In the genomic region with DNA sequence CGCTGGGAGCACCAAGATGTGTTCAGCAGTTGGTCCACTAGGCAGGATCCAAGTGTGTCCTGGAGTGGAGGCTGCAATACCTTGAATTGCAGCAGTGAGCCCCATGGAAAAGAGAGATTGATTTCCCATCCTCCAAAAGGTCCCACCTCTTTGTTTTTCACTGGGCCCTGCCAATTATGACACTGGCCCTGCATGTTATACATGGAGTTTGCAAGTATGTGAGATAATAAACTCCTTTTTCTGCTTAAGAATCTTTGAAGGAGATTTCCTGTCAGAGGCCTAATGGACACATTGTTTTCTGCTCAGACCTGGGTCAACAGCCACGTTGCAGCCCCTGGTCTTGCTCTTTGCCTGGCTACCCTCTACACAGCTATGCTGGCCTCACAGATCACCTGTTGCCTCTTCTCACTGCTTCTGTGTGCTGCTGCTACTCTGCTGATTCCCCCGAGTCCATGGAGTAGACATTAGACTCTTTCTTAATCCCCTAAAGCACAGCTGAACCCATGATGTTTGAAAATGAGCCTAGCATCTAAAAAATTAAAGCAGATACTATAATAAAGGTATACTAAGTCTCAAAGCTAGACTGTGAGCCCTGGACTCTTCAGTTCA, we compare ENCODE assay signal across 25 cellular contexts.
DNase-seq lines count a peak whose midpoint lies in the region; ATAC-seq and TF ChIP-seq lines count a peak whose summit lies in the region.
"Had no signal": no experiment of that assay in that cellular context is flagged by ENCODE, and none has a peak within 500 bp of the region (broad histone marks: within the 10 kb centered on the region; RNA-seq: fewer than 3 reads in every experiment).

No MANE protein-coding gene starts in this region.

- no peaks in the 10 kb centered on the region for H3K27me3 Mint-ChIP-seq in nephron (ENCODE audit: low read depth)
- H3K27me3 Mint-ChIP-seq in activated T-cell treated with anti-CD3 and anti-CD28 coated beads, Interleukin-2, amount 50 U/mL, for 72 hours (ENCODE audit: low read depth): no peaks in the 10 kb centered on the region
- H3K27me3 Mint-ChIP-seq: CD4-positive, alpha-beta memory T cell; CD4-positive, CD25-positive, alpha-beta regulatory T cell; CD8-positive, alpha-beta memory T cell had no signal

- TF ChIP-seq CTCF in esophagus muscularis mucosa (IDR thresholded peaks at IDR 0.05) (no peak), nephron (IDR thresholded peaks at IDR 0.05; ENCODE audit: unreplicated experiment in 3 of 3) (no peak), right atrium auricular region (IDR thresholded peaks at IDR 0.05) (no peak)

- no peak for TF ChIP-seq POLR2A in esophagus muscularis mucosa (IDR thresholded peaks at IDR 0.05; ENCODE audit: low read depth)

- no peak for ATAC-seq in HG02642 (IDR thresholded peaks at IDR 0.05; ENCODE audit: poor library complexity, unreplicated experiment)
- no peak for ATAC-seq in activated T-cell treated with anti-CD3 and anti-CD28 coated beads, Interleukin-2, amount 50 U/mL, for 72 hours (replicated peaks in 1 of 2)
- ATAC-seq: GM12878 had no signal

- H3K27me3 ChIP-seq in esophagus muscularis mucosa (no peaks in the 10 kb centered on the region), right atrium auricular region (no peaks in the 10 kb centered on the region)
- H3K27me3 ChIP-seq: BE2C, BLaER1 had no signal

- intact Hi-C loops in esophagus muscularis mucosa (cut with DNase I): no loop called here

- TF ChIP-seq EP300 in esophagus muscularis mucosa (IDR thresholded peaks at IDR 0.05): no peak

- DNase-seq in NCI-H460 (ENCODE audit: extremely low read depth, low read depth) (peak; percentile 60), esophagus muscularis mucosa (ENCODE audit: extremely low spot score) (peak; percentile 55), HUDEP-2 (lab: John Stamatoyannopoulos, UW; ENCODE audit: unreplicated experiment in 76 of 76) (no peak), right atrium auricular region (ENCODE audit: low spot score) (no peak)
- no peak for DNase-seq in activated T-cell treated with anti-CD3 and anti-CD28 coated beads, Interleukin-2, amount 50 U/mL, for 72 hours
- DNase-seq: 8988T; ACHN; BE2C; C1 segment of cervical spinal cord; CD4-positive, alpha-beta memory T cell; CD4-positive, CD25-positive, alpha-beta regulatory T cell; CD8-positive, alpha-beta memory T cell; COR-L47; DMS 273 treated with DMSO at 0.1 percent for 48 hours; DMS153; DMS53; DMS79; DND-41; EL; GDM1 had no signal

- H3K36me3 ChIP-seq in esophagus muscularis mucosa (no peaks in the 10 kb centered on the region), right atrium auricular region (no peaks in the 10 kb centered on the region)
- H3K36me3 ChIP-seq: BE2C, BLaER1 had no signal

- H3K4me1 ChIP-seq in esophagus muscularis mucosa: no peaks in the 10 kb centered on the region
- H3K4me1 ChIP-seq in right atrium auricular region: no peaks in the 10 kb centered on the region
- H3K4me1 ChIP-seq: BE2C, BLaER1 had no signal

- H3K4me1 Mint-ChIP-seq in nephron: peaks cover 28% of the 10 kb centered on the region
- no peaks in the 10 kb centered on the region for H3K4me1 Mint-ChIP-seq in activated T-cell treated with anti-CD3 and anti-CD28 coated beads, Interleukin-2, amount 50 U/mL, for 72 hours (ENCODE audit: low read depth)
- H3K4me1 Mint-ChIP-seq: CD14-positive monocyte; CD4-positive, alpha-beta memory T cell; CD4-positive, CD25-positive, alpha-beta regulatory T cell; CD8-positive, alpha-beta memory T cell had no signal

- H3K27ac ChIP-seq in esophagus muscularis mucosa (replicated peaks in 1 of 4): no peak overlapping the region
- no peak overlapping the region for H3K27ac ChIP-seq in right atrium auricular region
- H3K27ac ChIP-seq: BLaER1 had no signal

- H3K27ac Mint-ChIP-seq in nephron: peak overlapping the region; percentile 8 to 50 (median 45)
- H3K27ac Mint-ChIP-seq in activated T-cell treated with anti-CD3 and anti-CD28 coated beads, Interleukin-2, amount 50 U/mL, for 72 hours: no peak overlapping the region
- H3K27ac Mint-ChIP-seq: CD14-positive monocyte; CD4-positive, alpha-beta memory T cell; CD4-positive, CD25-positive, alpha-beta regulatory T cell; CD8-positive, alpha-beta memory T cell had no signal

- no peak overlapping the region for H3K4me3 ChIP-seq in esophagus muscularis mucosa
- H3K4me3 ChIP-seq in right atrium auricular region: no peak overlapping the region
- H3K4me3 ChIP-seq: BLaER1, GM12878 had no signal

- H3K4me3 Mint-ChIP-seq in nephron: no peak overlapping the region
- no peak overlapping the region for H3K4me3 Mint-ChIP-seq in activated T-cell treated with anti-CD3 and anti-CD28 coated beads, Interleukin-2, amount 50 U/mL, for 72 hours
- H3K4me3 Mint-ChIP-seq: CD14-positive monocyte; CD4-positive, alpha-beta memory T cell; CD8-positive, alpha-beta memory T cell had no signal

- 74% methylated on average over 3 of the region's 3 CpGs for WGBS in esophagus muscularis mucosa

- no peaks in the 10 kb centered on the region for H3K36me3 Mint-ChIP-seq in nephron (ENCODE audit: low read depth)
- no peaks in the 10 kb centered on the region for H3K36me3 Mint-ChIP-seq in activated T-cell treated with anti-CD3 and anti-CD28 coated beads, Interleukin-2, amount 50 U/mL, for 72 hours (ENCODE audit: insufficient read depth in 2 of 2)
- H3K36me3 Mint-ChIP-seq: CD14-positive monocyte; CD4-positive, alpha-beta memory T cell; CD4-positive, CD25-positive, alpha-beta regulatory T cell; CD8-positive, alpha-beta memory T cell had no signal

- H3K9me3 ChIP-seq in esophagus muscularis mucosa: no peaks in the 10 kb centered on the region
- H3K9me3 ChIP-seq in right atrium auricular region: no peaks in the 10 kb centered on the region
- H3K9me3 ChIP-seq: BE2C, BLaER1 had no signal

- no peaks in the 10 kb centered on the region for H3K9me3 Mint-ChIP-seq in nephron
- H3K9me3 Mint-ChIP-seq in activated T-cell treated with anti-CD3 and anti-CD28 coated beads, Interleukin-2, amount 50 U/mL, for 72 hours: peaks cover 2 to 4% of the 10 kb centered on the region in 2 donors

Comparison
In these comparisons a context has a peak if more than half of its experiments do, and no peak if none do; other contexts are left out.
1. DNase-seq: peak in NCI-H460 (single experiment) and esophagus muscularis mucosa (single experiment); none in activated T-cell treated with anti-CD3 and anti-CD28 coated beads, Interleukin-2, amount 50 U/mL, for 72 hours (0 of 2), HUDEP-2 (0 of 76) and right atrium auricular region (single experiment).